18 cellular contexts compared by ENCODE assay signal in the genomic region with DNA sequence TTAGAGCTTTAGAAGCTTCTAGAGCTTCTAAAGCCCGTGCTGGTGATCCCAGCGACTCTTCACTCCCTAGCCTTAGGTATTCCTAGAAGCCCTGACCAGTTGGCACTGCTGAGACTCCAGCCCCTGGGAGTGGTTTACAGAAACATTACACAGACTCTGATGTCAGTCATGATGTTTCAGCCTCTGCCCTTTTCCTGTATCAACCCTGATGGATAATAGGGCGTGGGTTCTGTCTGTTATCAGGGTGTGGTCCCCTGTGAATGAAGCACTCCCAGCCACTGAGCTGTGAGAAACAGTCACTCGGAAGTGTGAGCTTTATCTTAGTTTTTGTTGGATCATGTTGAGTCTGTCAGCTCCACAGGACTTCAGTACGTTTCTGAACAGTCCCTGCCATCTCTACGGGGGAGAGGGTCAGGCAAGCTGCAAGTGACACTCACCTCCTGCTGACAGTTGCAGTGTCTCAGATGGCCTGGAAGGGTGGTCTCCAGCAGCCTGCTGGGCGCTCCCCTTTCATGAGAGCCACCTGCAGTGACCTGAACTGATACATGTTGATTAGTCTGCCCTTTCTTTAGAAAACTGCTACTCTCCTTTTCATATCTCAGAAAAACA. TPM values are rescaled to one million over a fixed set of nuclear protein-coding genes. Genes with fewer than 3 reads are reported as not detected.
A peak's percentile ranks its signal among the peaks of the same experiment; 100 is the strongest.
DNase-seq lines count a peak whose midpoint lies in the region; ATAC-seq and TF ChIP-seq lines count a peak whose summit lies in the region.
"Had no signal": no experiment of that assay in that cellular context is flagged by ENCODE, and none has a peak within 500 bp of the region (broad histone marks: within the 10 kb centered on the region; RNA-seq: fewer than 3 reads in every experiment).

No MANE protein-coding gene starts in this region.

- ATAC-seq in PC-3 = peak; percentile 44
- ATAC-seq in HG02763 (IDR thresholded peaks at IDR 0.05; ENCODE audit: unreplicated experiment) = no peak
- ATAC-seq: left lung had no signal

- H3K4me2 ChIP-seq in PC-3 (ENCODE audit: low read length) = no peak overlapping the region

- H3K9me2 ChIP-seq in PC-3 (replicated peaks; ENCODE audit: low read length) = no peaks in the 10 kb centered on the region

- no peaks in the 10 kb centered on the region for H4K20me1 ChIP-seq in PC-3 (ENCODE audit: low read length)

- H3K9me3 ChIP-seq in PC-3 (ENCODE audit: low read length) (no peaks in the 10 kb centered on the region), transverse colon (no peaks in the 10 kb centered on the region)
- H3K9me3 ChIP-seq: esophagus squamous epithelium, left lung had no signal

- TF ChIP-seq EP300 in transverse colon (IDR thresholded peaks at IDR 0.05; ENCODE audit: low read depth) = no peak

- in situ Hi-C loops in transverse colon (cut with MboI; ENCODE audit: low pct_ligation_motif_present in 1 of 4, low pct_unique_long_range_greater_than_20kb in 1 of 4, low sequenced_read_pairs in 3 of 4) = no loop called here

- no peak for DNase-seq in PC-3
- peak; percentile 8 for DNase-seq in dermis blood vessel endothelial cell
- peak; percentile 48 for DNase-seq in islet precursor cell
- peak; percentile 14 for DNase-seq in transverse colon
- no peak for DNase-seq in NCI-H524 treated with DMSO at 0.1 percent for 48 hours (lab: John Stamatoyannopoulos, UW)
- DNase-seq in putamen (ENCODE audit: low spot score) = no peak
- DNase-seq: activated CD4-positive, alpha-beta memory T cell treated with anti-CD3 and anti-CD28 coated beads, Interleukin-2, amount 10 ng/mL, durations not matched to agents 7 days and 5 days; amygdala; cortex of kidney; esophagus squamous epithelium; hypothalamus; Karpas-422; left lung; NCI-H1436; NCI-H345 had no signal

- no peak overlapping the region for H2AFZ ChIP-seq in PC-3 (ENCODE audit: low read length)

- H3K27ac ChIP-seq in PC-3 (ENCODE audit: low read length) = no peak overlapping the region
- peak overlapping the region in 1 of 4 donors; percentile 45 for H3K27ac ChIP-seq in transverse colon

- H3K9ac ChIP-seq in PC-3 (ENCODE audit: low read length) = no peak overlapping the region

- H3K4me3 ChIP-seq in PC-3 (ENCODE audit: low read length) (no peak overlapping the region), transverse colon (no peak overlapping the region)
- H3K4me3 ChIP-seq: esophagus squamous epithelium, left lung had no signal

- H3K36me3 ChIP-seq in PC-3 (ENCODE audit: low read depth, low read length) (peaks cover 85% of the 10 kb centered on the region), transverse colon (peaks cover 0 to 87% (median 38%) of the 10 kb centered on the region in 4 donors)

- WGBS in transverse colon (ENCODE audit: low coverage in 1 of 2), 2 donors = 67% methylated on average over 7 of the region's 7 CpGs; no CpG with 5 or more reads in 1 of the 2 donors

- TF ChIP-seq CTCF in PC-3 (conservative IDR thresholded peaks at IDR 0.05; ENCODE audit: low read depth, low read length) (no peak), transverse colon (IDR thresholded peaks at IDR 0.05) (no peak)

- CTCF ChIA-PET in PC-3 (lab: Charles Lee) = no interaction called here

- no TSS peak for BruUV-seq in PC-3 (replicated peaks; lab: Mats Ljungman, UMichigan)

- no peaks in the 10 kb centered on the region for H3K4me1 ChIP-seq in PC-3 (ENCODE audit: insufficient read depth, low read length)
- peaks cover 0 to 4% (median 0%) of the 10 kb centered on the region in 4 donors for H3K4me1 ChIP-seq in transverse colon
- H3K4me1 ChIP-seq: esophagus squamous epithelium, left lung had no signal

- TF ChIP-seq POLR2A in transverse colon (IDR thresholded peaks at IDR 0.05) = no peak

- no peaks in the 10 kb centered on the region for H3F3A ChIP-seq in PC-3 (ENCODE audit: low read length, unreplicated experiment)

- intact Hi-C loops in PC-3 (cut with micrococcal nuclease) (no loop called here), transverse colon (cut with DNase I; ENCODE audit: low total_unique reads) (no loop called here)

- POLR2A ChIA-PET in PC-3 (lab: Charles Lee; ENCODE audit: unreplicated experiment) = no interaction called here

- H3K27me3 ChIP-seq in PC-3 (ENCODE audit: low read length) (no peaks in the 10 kb centered on the region), transverse colon (no peaks in the 10 kb centered on the region)
- H3K27me3 ChIP-seq: esophagus squamous epithelium, left lung had no signal

- no peaks in the 10 kb centered on the region for H3K79me2 ChIP-seq in PC-3 (ENCODE audit: low read length)

RNA-seq across cellular contexts. Expression of a gene that starts 12.8 kb away (rescaled TPM):
- total RNA-seq in PC-3 (2014; rRNA removed) (45.6 and 48.4 TPM in 2 replicates), dermis blood vessel endothelial cell (41.9 and 46.6 TPM in 2 replicates), transverse colon (100 to 1,000 TPM in 1 of 4 donors, 10 to 100 TPM in 3; 50.0 to 102 (median 62.8) TPM)

RNA-seq across cellular contexts. Expression of a gene that starts 43.3 kb away (rescaled TPM):
- total RNA-seq in PC-3 (2014; rRNA removed) (0.11 TPM in 1 of 2 replicates, not detected in the other), dermis blood vessel endothelial cell (0.09 TPM in 1 of 2 replicates, not detected in the other), transverse colon (under 1 TPM in 1 of 4 donors, not detected in 3; 0.48 TPM)
- total RNA-seq: activated CD4-positive, alpha-beta memory T cell treated with anti-CD3 and anti-CD28 coated beads, Interleukin-2, amount 10 ng/mL, durations not matched to agents 7 days and 5 days; left lung; renal cortical epithelial cell; SK-MEL-5 had no signal

Comparison
In these comparisons a context has a peak if more than half of its experiments do, and no peak if none do; other contexts are left out.
1. DNase-seq: peak in dermis blood vessel endothelial cell (single experiment), islet precursor cell (single experiment) and transverse colon (single experiment); none in PC-3 (single experiment), NCI-H524 treated with DMSO at 0.1 percent for 48 hours (single experiment) and putamen (single experiment).